14 cellular contexts compared by ENCODE assay signal in the genomic region with DNA sequence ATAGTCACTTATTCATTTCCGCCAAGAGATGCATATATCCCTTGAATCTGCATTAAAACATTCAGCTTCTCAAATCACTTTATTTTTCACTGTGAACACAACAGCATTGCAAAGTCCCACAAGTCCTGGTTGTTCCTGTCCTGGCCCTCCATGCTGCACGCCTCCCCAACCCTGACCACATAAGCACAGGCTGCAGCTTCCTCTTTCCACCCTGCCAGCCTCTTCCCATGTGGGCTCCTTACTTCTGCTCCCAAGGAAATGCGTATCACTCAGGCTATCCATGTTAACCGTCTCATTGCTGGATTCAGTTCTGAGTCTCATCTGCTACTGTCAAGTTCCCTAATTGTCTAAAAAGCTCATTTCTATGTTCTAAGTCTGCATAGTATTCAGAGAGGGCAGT.
DNase-seq lines count a peak whose midpoint lies in the region; ATAC-seq and TF ChIP-seq lines count a peak whose summit lies in the region.
"Had no signal": no experiment of that assay in that cellular context is flagged by ENCODE, and none has a peak within 500 bp of the region (broad histone marks: within the 10 kb centered on the region; RNA-seq: fewer than 3 reads in every experiment).

No MANE protein-coding gene starts in this region.

- no peaks in the 10 kb centered on the region for H3K36me3 ChIP-seq in Loucy (ENCODE audit: insufficient read depth, low read length)

- H3K36me3 Mint-ChIP-seq in CD14-positive monocyte (no peaks in the 10 kb centered on the region), mesothelial cell of epicardium (no peaks in the 10 kb centered on the region)

- no peaks in the 10 kb centered on the region for H3K27me3 ChIP-seq in Loucy (ENCODE audit: insufficient read depth, low read length, poor library complexity, severe bottlenecking)

- H3K27ac Mint-ChIP-seq in CD14-positive monocyte (peak overlapping the region in 6 of 7 donors; percentile 4 to 87 (median 79)), mesothelial cell of epicardium (no peak overlapping the region)

- intact Hi-C loops in CD14-positive monocyte (cut with micrococcal nuclease) = no loop called here

- H3K4me1 Mint-ChIP-seq in CD14-positive monocyte (peaks cover 55% of the 10 kb centered on the region), mesothelial cell of epicardium (peaks cover 7% of the 10 kb centered on the region)

- H3K4me3 ChIP-seq in Loucy (ENCODE audit: low read length, poor library complexity, severe bottlenecking) = no peak overlapping the region

- H3K9me3 Mint-ChIP-seq in CD14-positive monocyte (no peaks in the 10 kb centered on the region), mesothelial cell of epicardium (no peaks in the 10 kb centered on the region)

- peaks cover 0 to 3% (median 0%) of the 10 kb centered on the region in 3 donors for H3K27me3 Mint-ChIP-seq in CD14-positive monocyte (ENCODE audit: low read depth in 3 of 3)
- H3K27me3 Mint-ChIP-seq in mesothelial cell of epicardium (ENCODE audit: low read depth) = peaks cover 17% of the 10 kb centered on the region

- H3F3A ChIP-seq in Loucy (ENCODE audit: low read depth) = no peaks in the 10 kb centered on the region

- peak overlapping the region in 1 of 2 donors; percentile 7 for H3K4me3 Mint-ChIP-seq in CD14-positive monocyte
- H3K4me3 Mint-ChIP-seq in mesothelial cell of epicardium = no peak overlapping the region

- H3K9me2 ChIP-seq in Loucy (replicated peaks; ENCODE audit: low read depth, low read length) = no peaks in the 10 kb centered on the region

- TF ChIP-seq CTCF in CD14-positive monocyte (IDR thresholded peaks at IDR 0.05) = no peak
- TF ChIP-seq CTCF in Loucy (conservative IDR thresholded peaks at IDR 0.05; ENCODE audit: low read length) = no peak
- no peak for TF ChIP-seq CTCF in mesothelial cell of epicardium (IDR thresholded peaks at IDR 0.05; ENCODE audit: unreplicated experiment)

- no peak for ATAC-seq in HG03159 (IDR thresholded peaks at IDR 0.05; ENCODE audit: unreplicated experiment)
- ATAC-seq: HCT116 had no signal

- no peak overlapping the region for H3K4me2 ChIP-seq in Loucy (ENCODE audit: low read depth, low read length, poor library complexity, severe bottlenecking)

- H3K9ac ChIP-seq in Loucy (ENCODE audit: low read depth, low read length, poor library complexity, severe bottlenecking) = no peak overlapping the region

- no peaks in the 10 kb centered on the region for H3K79me2 ChIP-seq in Loucy (ENCODE audit: insufficient read depth, low read length)

- H2AFZ ChIP-seq in Loucy (ENCODE audit: low read length) = 0 out of 2 replicates have a peak overlapping the region, but pooled peaks have one; percentile 2

- peaks cover 49% of the 10 kb centered on the region for H3K4me1 ChIP-seq in Loucy (ENCODE audit: insufficient read depth, low read length, poor library complexity, severe bottlenecking)

- DNase-seq in CD14-positive monocyte (ENCODE audit: low spot score) (no peak), UCSD-AML1 (lab: John Stamatoyannopoulos, UW; ENCODE audit: unreplicated experiment) (peak; percentile 46), medulla oblongata (ENCODE audit: extremely low spot score) (peak; percentile 42), DMS53 (lab: John Stamatoyannopoulos, UW) (no peak), mesothelial cell of epicardium (ENCODE audit: low spot score in 2 of 2, unreplicated experiment in 2 of 2) (no peak), DMS79 treated with DMSO at 0.1 percent for 48 hours (lab: John Stamatoyannopoulos, UW) (no peak)
- DNase-seq: activated gamma-delta T cell treated with Interleukin-2 at 50 U/mL for 16 hours, NCI-H1092, NCI-H2107, NCI-H82, RPMI8226 had no signal

- H3K9me3 ChIP-seq in Loucy (ENCODE audit: insufficient read depth, low read depth, low read length) = no peaks in the 10 kb centered on the region

- no peaks in the 10 kb centered on the region for H4K20me1 ChIP-seq in Loucy (ENCODE audit: insufficient read depth, low read length, poor library complexity, severe bottlenecking)

Comparison
In these comparisons a context has a peak if more than half of its experiments do, and no peak if none do; other contexts are left out.
1. DNase-seq: peak in UCSD-AML1 (single experiment) and medulla oblongata (single experiment); none in CD14-positive monocyte (single experiment), DMS53 (single experiment), mesothelial cell of epicardium (0 of 2) and DMS79 treated with DMSO at 0.1 percent for 48 hours (single experiment).